8 cellular contexts compared by ENCODE assay signal in genomic region chr22:21766933-21767462, GRCh38. TPM values are rescaled to one million over a fixed set of nuclear protein-coding genes. Genes with fewer than 3 reads are reported as not detected.
A peak's percentile ranks its signal among the peaks of the same experiment; 100 is the strongest.
DNase-seq lines count a peak whose midpoint lies in the region; ATAC-seq and TF ChIP-seq lines count a peak whose summit lies in the region.

No MANE protein-coding gene starts in this region.

- peak; percentile 61 to 81 (median 65) for DNase-seq in CD4-positive, alpha-beta memory T cell
- DNase-seq in activated CD8-positive, alpha-beta memory T cell treated with anti-CD3 and anti-CD28 coated beads, Interleukin-2, amount 50 U/mL, for 48 hours = peak; percentile 78
- DNase-seq in naive thymus-derived CD8-positive, alpha-beta T cell = peak in 5 of 10 donors; percentile 5 to 64 (median 21)
- DNase-seq in mesendoderm = no peak
- no peak for DNase-seq in esophagus squamous epithelium (lab: John Stamatoyannopoulos, UW)
- no peak for DNase-seq in HFFc6

- no peak overlapping the region for H3K4ac ChIP-seq in mesendoderm (ENCODE audit: low read depth, low read length)

- no peaks in the 10 kb centered on the region for H3K27me3 ChIP-seq in CD4-positive, alpha-beta memory T cell (ENCODE audit: insufficient read depth, low read length)
- H3K27me3 ChIP-seq in mesendoderm (ENCODE audit: insufficient read depth, low read length, poor library complexity) (no peaks in the 10 kb centered on the region), esophagus squamous epithelium (no peaks in the 10 kb centered on the region)

- H3K9me3 ChIP-seq in CD4-positive, alpha-beta memory T cell (ENCODE audit: control insufficient read depth in 1 of 2, low read length in 2 of 2) = no peaks in the 10 kb centered on the region
- no peaks in the 10 kb centered on the region for H3K9me3 ChIP-seq in esophagus squamous epithelium

- peaks cover 50 to 68% (median 61%) of the 10 kb centered on the region in 4 donors for H3K4me1 Mint-ChIP-seq in CD4-positive, alpha-beta memory T cell
- H3K4me1 Mint-ChIP-seq in naive thymus-derived CD8-positive, alpha-beta T cell = peaks cover 13 to 70% (median 41%) of the 10 kb centered on the region in 4 donors
- no peaks in the 10 kb centered on the region for H3K4me1 Mint-ChIP-seq in HFFc6 (ENCODE audit: low read depth)

- H3K79me1 ChIP-seq in mesendoderm (ENCODE audit: low read length) = no peaks in the 10 kb centered on the region

- ATAC-seq in HG03064 (IDR thresholded peaks at IDR 0.05; ENCODE audit: low read depth, unreplicated experiment) (peak; percentile 51), GM18505 (IDR thresholded peaks at IDR 0.05; ENCODE audit: unreplicated experiment) (no peak)
- ATAC-seq in naive thymus-derived CD8-positive, alpha-beta T cell = peak; percentile 64 to 65

- no peak overlapping the region for H3K18ac ChIP-seq in mesendoderm (ENCODE audit: low read length)

- TF ChIP-seq CTCF in esophagus squamous epithelium (IDR thresholded peaks at IDR 0.05) (no peak), HFFc6 (IDR thresholded peaks at IDR 0.05) (no peak)

- no peak overlapping the region for H2BK15ac ChIP-seq in mesendoderm (replicated peaks; ENCODE audit: low read depth)

- no CpG with 5 or more reads among the region's 11 CpGs for WGBS in mesendoderm (ENCODE audit: extremely low coverage, insufficient coverage, low lambda C conversion rate)
- 84 to 93% methylated on average over 9 to 10 of the region's 11 CpGs for WGBS in esophagus squamous epithelium, 2 donors

- H3K4me3 Mint-ChIP-seq in CD4-positive, alpha-beta memory T cell = peak overlapping the region in 7 of 8 donors; percentile 59 to 86 (median 73)
- peak overlapping the region in 5 of 10 donors; percentile 0 to 82 (median 41) for H3K4me3 Mint-ChIP-seq in naive thymus-derived CD8-positive, alpha-beta T cell
- H3K4me3 Mint-ChIP-seq in HFFc6 = no peak overlapping the region

- intact Hi-C loops in CD4-positive, alpha-beta memory T cell (cut with micrococcal nuclease) = loop anchor here (2.0 kb wide), 1 partner anchor 54 kb away; no protein-coding TSS in a partner anchor
- intact Hi-C loops in esophagus squamous epithelium (cut with DNase I) = no loop called here

- H3K23ac ChIP-seq in mesendoderm (ENCODE audit: low read length) = no peak overlapping the region

- peak overlapping the region; percentile 91 to 95 (median 94) for H3K27ac Mint-ChIP-seq in CD4-positive, alpha-beta memory T cell
- peak overlapping the region; percentile 44 to 91 (median 79) for H3K27ac Mint-ChIP-seq in naive thymus-derived CD8-positive, alpha-beta T cell
- H3K27ac Mint-ChIP-seq in HFFc6 = no peak overlapping the region

- H3K4me2 ChIP-seq in mesendoderm (ENCODE audit: low read length) = no peak overlapping the region

- no peak overlapping the region for H3K9ac ChIP-seq in mesendoderm (ENCODE audit: low read length)

- H2BK120ac ChIP-seq in mesendoderm (ENCODE audit: low read depth, low read length) = no peak overlapping the region

- H3K27me3 Mint-ChIP-seq in CD4-positive, alpha-beta memory T cell = no peaks in the 10 kb centered on the region
- H3K27me3 Mint-ChIP-seq in naive thymus-derived CD8-positive, alpha-beta T cell = no peaks in the 10 kb centered on the region
- peaks cover 2% of the 10 kb centered on the region; the same call in 1 of the 2 replicates for H3K27me3 Mint-ChIP-seq in HFFc6 (ENCODE audit: insufficient read depth)

- no peak overlapping the region for H4K8ac ChIP-seq in mesendoderm (ENCODE audit: low read depth, low read length)

- POLR2A ChIA-PET in CD4-positive, alpha-beta memory T cell (lab: Charles Lee; ENCODE audit: partially characterized antibody) = interaction anchor here (0.7 to 4.8 kb wide), 7 partner anchors 9 to 186 kb away, joined by 3 to 33 read pairs (median 3); partner anchors contain the start of genes PPM1F and YPEL1
- POLR2A ChIA-PET in naive thymus-derived CD8-positive, alpha-beta T cell (lab: Charles Lee) = no interaction called here

- no peak overlapping the region for H3K4me3 ChIP-seq in CD4-positive, alpha-beta memory T cell (ENCODE audit: low read length in 2 of 2)
- H3K4me3 ChIP-seq in mesendoderm (ENCODE audit: low read length) (no peak overlapping the region), esophagus squamous epithelium (no peak overlapping the region)

- no peaks in the 10 kb centered on the region for H3K79me2 ChIP-seq in mesendoderm (ENCODE audit: control insufficient read depth, insufficient read depth, low read length)

- peaks cover 68% of the 10 kb centered on the region for H3K4me1 ChIP-seq in CD4-positive, alpha-beta memory T cell (ENCODE audit: insufficient read depth, low read length)
- H3K4me1 ChIP-seq in mesendoderm (ENCODE audit: control insufficient read depth, low read depth, low read length) (no peaks in the 10 kb centered on the region), esophagus squamous epithelium (peaks cover 0 to 7% (median 0%) of the 10 kb centered on the region in 3 donors)

- no peak overlapping the region for H3K56ac ChIP-seq in mesendoderm (ENCODE audit: low read length)

- no peak overlapping the region for H2BK5ac ChIP-seq in mesendoderm (ENCODE audit: low read length)

- H2AK5ac ChIP-seq in mesendoderm (ENCODE audit: low read length) = no peak overlapping the region

- H3K36me3 ChIP-seq in CD4-positive, alpha-beta memory T cell (ENCODE audit: insufficient read depth, low read length) = peaks cover 62% of the 10 kb centered on the region
- H3K36me3 ChIP-seq in mesendoderm (ENCODE audit: control insufficient read depth, insufficient read depth, low read length) = peaks cover 16% of the 10 kb centered on the region
- H3K36me3 ChIP-seq in esophagus squamous epithelium = peaks cover 14 to 100% (median 43%) of the 10 kb centered on the region in 3 donors

- TF ChIP-seq POLR2A in GM18505 (IDR thresholded peaks at IDR 0.05; ENCODE audit: borderline replicate concordance, extremely low read depth, insufficient read depth, insufficient read length) (no peak), esophagus squamous epithelium (IDR thresholded peaks at IDR 0.05) (no peak)

- H3K36me3 Mint-ChIP-seq in CD4-positive, alpha-beta memory T cell = peaks cover 41 to 84% of the 10 kb centered on the region in 2 donors
- H3K36me3 Mint-ChIP-seq in naive thymus-derived CD8-positive, alpha-beta T cell = peaks cover 6 to 98% (median 27%) of the 10 kb centered on the region in 3 donors
- H3K36me3 Mint-ChIP-seq in HFFc6 (ENCODE audit: low read depth) = peaks cover 24% of the 10 kb centered on the region

- H3K9me3 Mint-ChIP-seq in CD4-positive, alpha-beta memory T cell = no peaks in the 10 kb centered on the region
- no peaks in the 10 kb centered on the region for H3K9me3 Mint-ChIP-seq in naive thymus-derived CD8-positive, alpha-beta T cell
- H3K9me3 Mint-ChIP-seq in HFFc6 = no peaks in the 10 kb centered on the region

- H3K27ac ChIP-seq in CD4-positive, alpha-beta memory T cell (ENCODE audit: low read depth, low read length) = peak overlapping the region; percentile 41
- H3K27ac ChIP-seq in mesendoderm (ENCODE audit: low read depth, low read length) (no peak overlapping the region), esophagus squamous epithelium (peak overlapping the region in 1 of 4 donors; percentile 3)

- CTCF ChIA-PET in CD4-positive, alpha-beta memory T cell (lab: Charles Lee; ENCODE audit: partially characterized antibody) = interaction anchor here (1.0 to 1.4 kb wide), 3 partner anchors 14 to 171 kb away, joined by 3 read pairs; no protein-coding TSS in a partner anchor

- no peak overlapping the region for H4K5ac ChIP-seq in mesendoderm (ENCODE audit: low read length)

RNA-seq across cellular contexts. Expression of gene YPEL1, which starts 31.4 kb away (rescaled TPM):
- 1 to 10 TPM; 8.0 to 9.8 TPM for total RNA-seq in CD4-positive, alpha-beta memory T cell
- polyA plus RNA-seq in CD4-positive, alpha-beta memory T cell = 1 to 10 TPM; 4.9 to 5.3 TPM
- total RNA-seq in naive thymus-derived CD8-positive, alpha-beta T cell = 1 to 10 TPM; 5.3 to 6.7 TPM
- polyA plus RNA-seq in naive thymus-derived CD8-positive, alpha-beta T cell = 10 to 100 TPM in 1 of 3 donors, 1 to 10 TPM in 2; 1.8 to 15.3 (median 3.3) TPM
- polyA plus RNA-seq in mesendoderm (2013, experiment 1 of 2) = 1.6 TPM
- 1.4 TPM for polyA plus RNA-seq in mesendoderm (2013, experiment 2 of 2)
- 1 to 10 TPM in 3 of 4 donors, under 1 TPM in 1; 0.53 to 8.5 (median 3.0) TPM for total RNA-seq in esophagus squamous epithelium
- total RNA-seq in HFFc6 (2021; fragmentation: NEBNext Ultra II Directional; extraction: Animal tissue kit (Norgen Biotek cat#: 25700)) = under 1 TPM in 5 of 6 experiments, not detected in 1; 0.17 to 0.38 (median 0.20) TPM

Comparison
In these comparisons a context has a peak if more than half of its experiments do, and no peak if none do; other contexts are left out.
1. DNase-seq: peak in CD4-positive, alpha-beta memory T cell (5 of 5) and activated CD8-positive, alpha-beta memory T cell treated with anti-CD3 and anti-CD28 coated beads, Interleukin-2, amount 50 U/mL, for 48 hours (single experiment); none in mesendoderm (single experiment), esophagus squamous epithelium (single experiment) and HFFc6 (single experiment).